8 cellular contexts compared by ENCODE assay signal in the genomic region with DNA sequence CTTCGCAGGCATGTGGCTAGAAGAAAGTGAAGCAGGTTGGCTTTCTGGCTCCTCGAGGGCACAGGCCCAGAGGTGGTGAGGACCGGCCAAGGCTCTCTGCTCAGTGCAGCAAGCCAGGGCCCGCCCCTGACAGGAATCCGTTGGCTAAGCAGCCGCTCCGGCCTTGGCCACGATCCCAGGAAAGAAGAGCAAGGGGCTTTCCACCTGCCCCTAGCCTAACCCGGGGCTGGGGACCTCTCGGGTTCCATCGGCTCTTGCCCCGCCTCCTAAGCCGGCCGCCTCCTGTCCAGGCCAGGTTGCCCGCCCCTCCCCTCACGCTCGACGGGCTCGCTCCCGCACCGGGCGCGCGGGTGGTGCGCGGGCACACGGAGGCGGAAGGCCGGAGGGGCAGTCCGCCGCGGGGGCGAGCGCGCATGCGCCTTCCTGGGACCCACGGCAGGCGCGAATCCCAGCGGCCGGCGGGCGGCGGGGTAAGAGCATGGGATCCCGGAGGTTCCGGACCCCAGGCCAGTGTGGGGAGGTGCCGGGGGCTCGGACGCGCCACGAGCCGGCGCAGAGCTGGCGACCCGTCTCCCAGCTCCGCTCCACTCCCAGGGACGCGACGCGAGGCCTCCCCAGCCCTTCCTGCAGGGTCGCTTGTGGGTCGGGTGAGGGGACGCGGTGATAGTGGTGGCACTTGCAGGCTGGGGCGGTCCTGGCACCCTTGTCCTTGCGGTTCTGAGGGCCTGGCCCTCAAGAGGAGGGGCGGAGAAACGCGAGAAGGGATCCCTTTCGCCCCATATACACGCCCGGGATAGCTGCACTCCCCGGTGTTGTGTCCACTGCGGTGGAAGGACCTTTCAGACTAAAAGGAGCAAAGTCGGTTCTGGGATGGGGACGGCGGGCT. TPM values are rescaled to one million over a fixed set of nuclear protein-coding genes. Genes with fewer than 3 reads are reported as not detected.
DNase-seq lines count a peak whose midpoint lies in the region; ATAC-seq and TF ChIP-seq lines count a peak whose summit lies in the region.

A gene (plus strand): TSS at position 410 of the 886 bp plus-strand sequence. CDS start 3,351 bp downstream, outside the sequence.

- peaks cover 19% of the 10 kb centered on the region for H3K4me1 ChIP-seq in BLaER1
- H3K4me1 ChIP-seq in colonic mucosa, result no peaks in the 10 kb centered on the region

- H3K4me2 ChIP-seq in BLaER1, result peak within 1 kb of the TSS; percentile 87

- H3K9ac ChIP-seq in BLaER1 (peak within 1 kb of the TSS; percentile 91), colonic mucosa (ENCODE audit: low read depth in 2 of 2, low read length in 2 of 2) (peak within 1 kb of the TSS; percentile 84 to 99)

- H3K27ac ChIP-seq in BLaER1, result peak within 1 kb of the TSS; percentile 89
- H3K27ac ChIP-seq in colonic mucosa, result peak within 1 kb of the TSS; percentile 72
- peak within 1 kb of the TSS; percentile 78 for H3K27ac ChIP-seq in layer of hippocampus (ENCODE audit: low read depth, low read length)

- H3K9me3 ChIP-seq in BLaER1, result no peaks in the 10 kb centered on the region
- no peaks in the 10 kb centered on the region for H3K9me3 ChIP-seq in colonic mucosa

- H3K36me3 ChIP-seq in BLaER1, result peaks cover 14% of the 10 kb centered on the region
- H3K36me3 ChIP-seq in colonic mucosa, result no peaks in the 10 kb centered on the region

- H4K20me1 ChIP-seq in BLaER1, result no peaks in the 10 kb centered on the region

- intact Hi-C loops in colonic mucosa (cut with DNase I), result no loop called here

- TF ChIP-seq CTCF in colonic mucosa (IDR thresholded peaks at IDR 0.05), result no peak

- DNase-seq in NCI-H524 (lab: John Stamatoyannopoulos, UW) (peak; percentile 87 to 94), colonic mucosa (peak; percentile 96)
- DNase-seq in activated CD4-positive, alpha-beta T cell treated with anti-CD3 and anti-CD28 coated beads for 48 hours, result peak; percentile 94
- peak; percentile 78 to 91 (median 88) for DNase-seq in stimulated activated CD4-positive, alpha-beta T cell treated with anti-CD3 and anti-CD28 coated beads, Interleukin-1b, Interleukin-23, amount 100 ng/mL, for 24 hours (ENCODE audit: low read depth in 4 of 4, low spot score in 1 of 4)

- H3K4me3 ChIP-seq in BLaER1 (peak within 1 kb of the TSS; percentile 92), colonic mucosa (peak within 1 kb of the TSS; percentile 78)

- no peaks in the 10 kb centered on the region for H3K27me3 ChIP-seq in BLaER1
- H3K27me3 ChIP-seq in colonic mucosa, result no peaks in the 10 kb centered on the region
- no peaks in the 10 kb centered on the region for H3K27me3 ChIP-seq in layer of hippocampus (ENCODE audit: control insufficient read depth, insufficient read depth, low read length)

- peak; percentile 97 for ATAC-seq in GM19324 (IDR thresholded peaks at IDR 0.05; ENCODE audit: low FRiP score, unreplicated experiment)
- ATAC-seq in HG03460 (IDR thresholded peaks at IDR 0.05; ENCODE audit: unreplicated experiment), result peak; percentile 95

RNA-seq across cellular contexts. Expression of the gene that starts here (rescaled TPM):
- 10 to 100 TPM; 12.4 to 19.8 TPM for total RNA-seq in colonic mucosa

Comparison
In these comparisons a context has a peak if more than half of its experiments do, and no peak if none do; other contexts are left out.
1. Peak in every context shown above with its lines: DNase-seq, ATAC-seq, H3K4me3 ChIP-seq and H3K27ac ChIP-seq.